Comparison of ENCODE assay signal across 28 cellular contexts in genomic region chr5:9058666-9059065, GRCh38.
DNase-seq lines count a peak whose midpoint lies in the region; ATAC-seq, FAIRE-seq and TF ChIP-seq lines count a peak whose summit lies in the region.
"Had no signal": no experiment of that assay in that cellular context is flagged by ENCODE, and none has a peak within 500 bp of the region (broad histone marks: within the 10 kb centered on the region; RNA-seq: fewer than 3 reads in every experiment).

No MANE protein-coding gene starts in this region.

- peaks cover 17% of the 10 kb centered on the region for H3K4me1 Mint-ChIP-seq in astrocyte (ENCODE audit: low read depth, unreplicated experiment)
- no peaks in the 10 kb centered on the region for H3K4me1 Mint-ChIP-seq in activated naive CD8-positive, alpha-beta T cell treated with anti-CD3 and anti-CD28 coated beads, Interleukin-2, amount 50 U/mL, for 24 hours
- H3K4me1 Mint-ChIP-seq: activated CD4-positive, alpha-beta T cell treated with anti-CD3 and anti-CD28 coated beads, Interleukin-2, amount 10 ng/mL, durations not matched to agents 24 days and 14 days; stimulated activated memory B cell treated with anti-CD40 and anti-IgM and Interleukin-4, amounts not matched to agents 10 μg/mL and 1 μg/mL and 100 μg/mL, for 72 hours had no signal

- peak; percentile 36 for DNase-seq in ELR (ENCODE audit: low read depth)
- no peak for DNase-seq in astrocyte (ENCODE audit: low read depth)
- DNase-seq in fibroblast of lung (ENCODE audit: low read depth in 2 of 2): peak in 1 of 2 donors; percentile 30
- DNase-seq in smooth muscle cell (lab: John Stamatoyannopoulos, UW; ENCODE audit: unreplicated experiment): no peak
- no peak for DNase-seq in activated CD4-positive, alpha-beta T cell treated with anti-CD3 and anti-CD28 coated beads, Interleukin-2, amount 50 U/mL, for 4 hours
- no peak for DNase-seq in activated naive CD8-positive, alpha-beta T cell treated with anti-CD3 and anti-CD28 coated beads, Interleukin-2, amount 50 U/mL, for 24 hours
- no peak for DNase-seq in stomach
- DNase-seq: activated CD4-positive, alpha-beta T cell treated with anti-CD3 and anti-CD28 coated beads, Interleukin-2, amount 10 ng/mL, durations not matched to agents 24 days and 14 days; activated gamma-delta T cell treated with Interleukin-2 at 50 U/mL for 16 hours; activated T-cell treated with anti-CD3 and anti-CD28 coated beads, Interleukin-2, amount 50 U/mL, for 24 hours; adrenal gland; CD4-positive, alpha-beta T cell; effector memory CD4-positive, alpha-beta T cell; NCI-H1105 treated with DMSO at 0.1 percent for 48 hours; NCI-H2029 treated with DMSO at 0.1 percent for 48 hours; NCI-H526; SHP77; stimulated activated CD4-positive, alpha-beta T cell treated with anti-CD3 and anti-CD28 coated beads, Interleukin-4, amount 100 ng/mL, for 4 hours; SW 1271; T-helper 9 cell; upper lobe of left lung; WERI-Rb-1 had no signal

- H3K4me1 ChIP-seq in astrocyte (ENCODE audit: insufficient read depth, low read length) (peaks cover 36% of the 10 kb centered on the region), fibroblast of lung (ENCODE audit: control insufficient read depth, extremely low read depth, insufficient read depth, low read length) (peaks cover 38% of the 10 kb centered on the region), smooth muscle cell (ENCODE audit: low read depth) (peaks cover 6% of the 10 kb centered on the region), stomach (no peaks in the 10 kb centered on the region)
- H3K4me1 ChIP-seq: adrenal gland, parathyroid adenoma had no signal

- WGBS in smooth muscle cell (ENCODE audit: low lambda C conversion rate): 95% methylated on average over 1 of the region's 1 CpG
- 50 to 87% (median 63%) methylated on average over 1 of the region's 1 CpG for WGBS in stomach, 5 donors

- no peak for TF ChIP-seq POLR2A in stomach (IDR thresholded peaks at IDR 0.05)

- peak overlapping the region; percentile 16 for H3K4me2 ChIP-seq in astrocyte (ENCODE audit: low read length)
- H3K4me2 ChIP-seq in fibroblast of lung (ENCODE audit: extremely low read depth, insufficient read depth, low read length): no peak overlapping the region
- H3K4me2 ChIP-seq in smooth muscle cell: no peak overlapping the region

- H3K9me3 Mint-ChIP-seq in astrocyte (ENCODE audit: unreplicated experiment): peaks cover 2% of the 10 kb centered on the region
- peaks cover 14% of the 10 kb centered on the region for H3K9me3 Mint-ChIP-seq in activated naive CD8-positive, alpha-beta T cell treated with anti-CD3 and anti-CD28 coated beads, Interleukin-2, amount 50 U/mL, for 24 hours

- no peak for TF ChIP-seq EP300 in stomach (IDR thresholded peaks at IDR 0.05)

- H4K20me1 ChIP-seq in astrocyte (ENCODE audit: insufficient read depth, low read length): no peaks in the 10 kb centered on the region
- H4K20me1 ChIP-seq in fibroblast of lung (ENCODE audit: control insufficient read depth, extremely low read depth, insufficient read depth, low read length): no peaks in the 10 kb centered on the region
- no peaks in the 10 kb centered on the region for H4K20me1 ChIP-seq in smooth muscle cell (ENCODE audit: low read depth)

- H3K36me3 Mint-ChIP-seq in astrocyte (ENCODE audit: low read depth, unreplicated experiment): peaks cover 5% of the 10 kb centered on the region
- no peaks in the 10 kb centered on the region for H3K36me3 Mint-ChIP-seq in activated naive CD8-positive, alpha-beta T cell treated with anti-CD3 and anti-CD28 coated beads, Interleukin-2, amount 50 U/mL, for 24 hours (ENCODE audit: low read depth)
- H3K36me3 Mint-ChIP-seq: stimulated activated memory B cell treated with anti-CD40 and anti-IgM and Interleukin-4, amounts not matched to agents 10 μg/mL and 1 μg/mL and 100 μg/mL, for 72 hours had no signal

- H3K79me2 ChIP-seq in astrocyte (ENCODE audit: insufficient read depth, low read length) (no peaks in the 10 kb centered on the region), fibroblast of lung (ENCODE audit: control insufficient read depth, insufficient read depth, low read length) (no peaks in the 10 kb centered on the region), smooth muscle cell (ENCODE audit: low read depth) (no peaks in the 10 kb centered on the region)
- H3K79me2 ChIP-seq: parathyroid adenoma had no signal

- peak overlapping the region; percentile 76 for H3K27ac Mint-ChIP-seq in astrocyte (ENCODE audit: unreplicated experiment)
- no peak overlapping the region for H3K27ac Mint-ChIP-seq in activated naive CD8-positive, alpha-beta T cell treated with anti-CD3 and anti-CD28 coated beads, Interleukin-2, amount 50 U/mL, for 24 hours
- H3K27ac Mint-ChIP-seq: activated CD4-positive, alpha-beta T cell treated with anti-CD3 and anti-CD28 coated beads, Interleukin-2, amount 10 ng/mL, durations not matched to agents 24 days and 14 days; activated T-cell treated with anti-CD3 and anti-CD28 coated beads, Interleukin-2, amount 50 U/mL, for 24 hours; CD4-positive, alpha-beta T cell; stimulated activated memory B cell treated with anti-CD40 and anti-IgM and Interleukin-4, amounts not matched to agents 10 μg/mL and 1 μg/mL and 100 μg/mL, for 72 hours had no signal

- H3K27ac ChIP-seq in astrocyte (ENCODE audit: low read depth, low read length): peak overlapping the region; percentile 90
- H3K27ac ChIP-seq in fibroblast of lung (ENCODE audit: insufficient read depth, low read length): peak overlapping the region; percentile 94
- H3K27ac ChIP-seq in smooth muscle cell (ENCODE audit: low read depth): peak overlapping the region; percentile 79
- no peak overlapping the region for H3K27ac ChIP-seq in stomach
- H3K27ac ChIP-seq: adrenal gland, coronary artery, parathyroid adenoma, WERI-Rb-1 had no signal

- peaks cover 4% of the 10 kb centered on the region for H3F3A ChIP-seq in smooth muscle cell (ENCODE audit: low read depth)

- H3K4me3 Mint-ChIP-seq in astrocyte (ENCODE audit: unreplicated experiment): peak overlapping the region; percentile 40
- no peak overlapping the region for H3K4me3 Mint-ChIP-seq in activated naive CD8-positive, alpha-beta T cell treated with anti-CD3 and anti-CD28 coated beads, Interleukin-2, amount 50 U/mL, for 24 hours
- H3K4me3 Mint-ChIP-seq: activated CD4-positive, alpha-beta T cell treated with anti-CD3 and anti-CD28 coated beads, Interleukin-2, amount 10 ng/mL, durations not matched to agents 24 days and 14 days; activated T-cell treated with anti-CD3 and anti-CD28 coated beads, Interleukin-2, amount 50 U/mL, for 24 hours; CD4-positive, alpha-beta T cell; stimulated activated memory B cell treated with anti-CD40 and anti-IgM and Interleukin-4, amounts not matched to agents 10 μg/mL and 1 μg/mL and 100 μg/mL, for 72 hours had no signal

- H2AFZ ChIP-seq in astrocyte (ENCODE audit: low read depth, low read length) (no peak overlapping the region), fibroblast of lung (ENCODE audit: low read length) (no peak overlapping the region), smooth muscle cell (ENCODE audit: low read depth) (no peak overlapping the region)
- H2AFZ ChIP-seq: parathyroid adenoma had no signal

- H3K27me3 Mint-ChIP-seq in astrocyte (ENCODE audit: low read depth, unreplicated experiment): no peaks in the 10 kb centered on the region
- no peaks in the 10 kb centered on the region for H3K27me3 Mint-ChIP-seq in activated naive CD8-positive, alpha-beta T cell treated with anti-CD3 and anti-CD28 coated beads, Interleukin-2, amount 50 U/mL, for 24 hours
- H3K27me3 Mint-ChIP-seq: activated CD4-positive, alpha-beta T cell treated with anti-CD3 and anti-CD28 coated beads, Interleukin-2, amount 10 ng/mL, durations not matched to agents 24 days and 14 days; activated T-cell treated with anti-CD3 and anti-CD28 coated beads, Interleukin-2, amount 50 U/mL, for 24 hours; CD4-positive, alpha-beta T cell; stimulated activated memory B cell treated with anti-CD40 and anti-IgM and Interleukin-4, amounts not matched to agents 10 μg/mL and 1 μg/mL and 100 μg/mL, for 72 hours had no signal

- no peak overlapping the region for H3K4me3 ChIP-seq in astrocyte (ENCODE audit: insufficient read depth, low read depth, low read length)
- H3K4me3 ChIP-seq in fibroblast of lung (replicated peaks in 1 of 4; ENCODE audit: control extremely low read depth in 1 of 4, insufficient read depth in 1 of 4, low read depth in 3 of 4, low read length in 4 of 4): no peak overlapping the region
- H3K4me3 ChIP-seq in smooth muscle cell: no peak overlapping the region
- no peak overlapping the region for H3K4me3 ChIP-seq in stomach
- H3K4me3 ChIP-seq: adrenal gland, coronary artery, lung, upper lobe of left lung had no signal

- no peak for FAIRE-seq in astrocyte (lab: Jason Lieb, UNC)
- FAIRE-seq: D721Med had no signal

- H3K9ac ChIP-seq in astrocyte (ENCODE audit: low read length) (peak overlapping the region; percentile 73), fibroblast of lung (ENCODE audit: insufficient read depth, low read length) (no peak overlapping the region), smooth muscle cell (ENCODE audit: low read depth) (no peak overlapping the region)
- H3K9ac ChIP-seq: parathyroid adenoma had no signal

- no peak for ATAC-seq in activated naive CD8-positive, alpha-beta T cell treated with anti-CD3 and anti-CD28 coated beads, Interleukin-2, amount 50 U/mL, for 24 hours
- ATAC-seq: Panc1; stimulated activated memory B cell treated with anti-CD40 and anti-IgM and Interleukin-4, amounts not matched to agents 10 μg/mL and 1 μg/mL and 100 μg/mL, for 72 hours had no signal

- TF ChIP-seq CTCF in astrocyte (IDR thresholded peaks at IDR 0.05; ENCODE audit: insufficient read depth, low read depth, low read length) (no peak), fibroblast of lung (conservative IDR thresholded peaks at IDR 0.05 in 1 of 2, IDR thresholded peaks at IDR 0.05 in 1 of 2; ENCODE audit: low read depth in 1 of 2, low read length in 2 of 2) (no peak), smooth muscle cell (IDR thresholded peaks at IDR 0.05; ENCODE audit: borderline replicate concordance, insufficient read depth, poor library complexity, severe bottlenecking) (no peak), stomach (IDR thresholded peaks at IDR 0.05) (no peak)

- H3K27me3 ChIP-seq in astrocyte (ENCODE audit: insufficient read depth, low read length) (no peaks in the 10 kb centered on the region), fibroblast of lung (ENCODE audit: control insufficient read depth, insufficient read depth, low read length) (no peaks in the 10 kb centered on the region), smooth muscle cell (ENCODE audit: low read depth) (no peaks in the 10 kb centered on the region), stomach (no peaks in the 10 kb centered on the region)
- H3K27me3 ChIP-seq: adrenal gland, upper lobe of left lung had no signal

- intact Hi-C loops in stomach (cut with DNase I; ENCODE audit: low total_unique reads): no loop called here

- no peaks in the 10 kb centered on the region for H3K9me3 ChIP-seq in astrocyte (ENCODE audit: insufficient read depth, low read depth, low read length)
- no peaks in the 10 kb centered on the region for H3K9me3 ChIP-seq in fibroblast of lung (ENCODE audit: control insufficient read depth, insufficient read depth, low read depth, low read length)
- no peaks in the 10 kb centered on the region for H3K9me3 ChIP-seq in smooth muscle cell (replicated peaks; ENCODE audit: low read depth)
- no peaks in the 10 kb centered on the region for H3K9me3 ChIP-seq in stomach
- H3K9me3 ChIP-seq: adrenal gland, upper lobe of left lung had no signal

- H3K36me3 ChIP-seq in astrocyte (ENCODE audit: insufficient read depth, low read length) (peaks cover 4% of the 10 kb centered on the region), fibroblast of lung (ENCODE audit: control insufficient read depth, insufficient read depth, low read length) (no peaks in the 10 kb centered on the region), smooth muscle cell (ENCODE audit: low read depth) (no peaks in the 10 kb centered on the region), stomach (no peaks in the 10 kb centered on the region)
- H3K36me3 ChIP-seq: adrenal gland, upper lobe of left lung, WERI-Rb-1 had no signal

Comparison
In these comparisons a context has a peak if more than half of its experiments do, and no peak if none do; other contexts are left out.
1. H3K27ac ChIP-seq: peak in astrocyte (single experiment), fibroblast of lung (single experiment) and smooth muscle cell (single experiment); none in stomach (0 of 5).